Comparison of ENCODE assay signal across 9 cellular contexts in genomic region chr7:33904680-33905388, GRCh38. TPM values are rescaled to one million over a fixed set of nuclear protein-coding genes. Genes with fewer than 3 reads are reported as not detected.
DNase-seq lines count a peak whose midpoint lies in the region; ATAC-seq and TF ChIP-seq lines count a peak whose summit lies in the region.
"Had no signal": no experiment of that assay in that cellular context is flagged by ENCODE, and none has a peak within 500 bp of the region (broad histone marks: within the 10 kb centered on the region; RNA-seq: fewer than 3 reads in every experiment).

No MANE protein-coding gene starts in this region.

- in situ Hi-C loops in KBM-7 (cut with MboI; ENCODE audit: low pct_unique_long_range_greater_than_20kb, low sequenced_read_pairs): no loop called here

- H3K4me1 Mint-ChIP-seq in activated naive CD8-positive, alpha-beta T cell treated with anti-CD3 and anti-CD28 coated beads for 36 hours: no peaks in the 10 kb centered on the region

- H3K4me3 Mint-ChIP-seq in activated naive CD8-positive, alpha-beta T cell treated with anti-CD3 and anti-CD28 coated beads for 36 hours: peak overlapping the region; percentile 67

- 0% methylated on average over 50 to 66 of the region's 66 CpGs for WGBS in heart right ventricle, 2 donors

- DNase-seq in NCI-H2227 (lab: John Stamatoyannopoulos, UW; ENCODE audit: unreplicated experiment) (peak; percentile 33), NCI-H2227 treated with DMSO at 0.1 percent for 48 hours (lab: John Stamatoyannopoulos, UW) (no peak), KBM-7 (peak; percentile 42), heart right ventricle (peak in 1 of 2 donors; percentile 45), cortex of kidney (lab: John Stamatoyannopoulos, UW) (no peak), SKM-1 (lab: John Stamatoyannopoulos, UW; ENCODE audit: unreplicated experiment) (no peak)
- peak; percentile 36 for DNase-seq in activated naive CD8-positive, alpha-beta T cell treated with anti-CD3 and anti-CD28 coated beads for 36 hours
- DNase-seq: DND-41 had no signal

- no peaks in the 10 kb centered on the region for H3K79me2 ChIP-seq in parathyroid adenoma

- H3K27me3 ChIP-seq in heart right ventricle: peaks cover 4 to 89% (median 55%) of the 10 kb centered on the region in 7 donors
- H3K27me3 ChIP-seq in parathyroid adenoma (ENCODE audit: control insufficient read depth, insufficient read depth, low read length): no peaks in the 10 kb centered on the region

- TF ChIP-seq CTCF in heart right ventricle (IDR thresholded peaks at IDR 0.05): peak in 3 of 9 donors; percentile 17 to 29 (median 19)
- TF ChIP-seq CTCF in parathyroid adenoma (IDR thresholded peaks at IDR 0.05): peak; percentile 32

- H3K27ac ChIP-seq in heart right ventricle: peak overlapping the region in 8 of 10 donors; percentile 5 to 73 (median 46)
- H3K27ac ChIP-seq in parathyroid adenoma: peak overlapping the region; percentile 16

- H3K36me3 Mint-ChIP-seq in activated naive CD8-positive, alpha-beta T cell treated with anti-CD3 and anti-CD28 coated beads for 36 hours: no peaks in the 10 kb centered on the region

- no peaks in the 10 kb centered on the region for H3K9me3 Mint-ChIP-seq in activated naive CD8-positive, alpha-beta T cell treated with anti-CD3 and anti-CD28 coated beads for 36 hours

- no peak overlapping the region for H3K27ac Mint-ChIP-seq in activated naive CD8-positive, alpha-beta T cell treated with anti-CD3 and anti-CD28 coated beads for 36 hours

- peak overlapping the region; percentile 47 to 74 (median 64) for H3K4me3 ChIP-seq in heart right ventricle
- peak overlapping the region; percentile 52 for H3K4me3 ChIP-seq in parathyroid adenoma (ENCODE audit: low read depth, low read length)

- H3K4me1 ChIP-seq in heart right ventricle (peaks cover 0 to 20% (median 8%) of the 10 kb centered on the region in 9 donors), parathyroid adenoma (no peaks in the 10 kb centered on the region)

- peak overlapping the region; percentile 88 for H2AFZ ChIP-seq in parathyroid adenoma

- peaks cover 75% of the 10 kb centered on the region for H3K27me3 Mint-ChIP-seq in activated naive CD8-positive, alpha-beta T cell treated with anti-CD3 and anti-CD28 coated beads for 36 hours

- peak overlapping the region; percentile 9 for H3K9ac ChIP-seq in parathyroid adenoma

- peak overlapping the region; percentile 82 for H3K4me2 ChIP-seq in parathyroid adenoma (ENCODE audit: low read length)

- peak; percentile 74 to 87 (median 76) for ATAC-seq in heart right ventricle

- H3K9me3 ChIP-seq in heart right ventricle (no peaks in the 10 kb centered on the region), parathyroid adenoma (ENCODE audit: control insufficient read depth, low read length) (no peaks in the 10 kb centered on the region)

- H3K36me3 ChIP-seq in heart right ventricle (no peaks in the 10 kb centered on the region), parathyroid adenoma (ENCODE audit: control insufficient read depth, insufficient read depth, low read length) (no peaks in the 10 kb centered on the region)

- intact Hi-C loops in heart right ventricle (cut with DNase I): loop anchor here in 2 of 10 donors (5.0 kb wide), 2 partner anchors 143 to 188 kb away; no protein-coding TSS in a partner anchor

RNA-seq across cellular contexts. Expression of gene BMPER, which starts 0.5 kb away (rescaled TPM):
- not detected for total RNA-seq in activated naive CD8-positive, alpha-beta T cell treated with anti-CD3 and anti-CD28 coated beads for 36 hours
- 1 to 10 TPM in 9 of 10 donors, under 1 TPM in 1; 0.70 to 3.9 (median 1.7) TPM for total RNA-seq in heart right ventricle
- 1 to 10 TPM in 1 of 2 donors, under 1 TPM in 1; 0.88 to 1.0 TPM for polyA plus RNA-seq in heart right ventricle

Comparison
In these comparisons a context has a peak if more than half of its experiments do, and no peak if none do; other contexts are left out.
1. DNase-seq: peak in NCI-H2227 (single experiment), KBM-7 (single experiment) and activated naive CD8-positive, alpha-beta T cell treated with anti-CD3 and anti-CD28 coated beads for 36 hours (single experiment); none in NCI-H2227 treated with DMSO at 0.1 percent for 48 hours (single experiment), cortex of kidney (single experiment) and SKM-1 (single experiment).